In the genomic region with DNA sequence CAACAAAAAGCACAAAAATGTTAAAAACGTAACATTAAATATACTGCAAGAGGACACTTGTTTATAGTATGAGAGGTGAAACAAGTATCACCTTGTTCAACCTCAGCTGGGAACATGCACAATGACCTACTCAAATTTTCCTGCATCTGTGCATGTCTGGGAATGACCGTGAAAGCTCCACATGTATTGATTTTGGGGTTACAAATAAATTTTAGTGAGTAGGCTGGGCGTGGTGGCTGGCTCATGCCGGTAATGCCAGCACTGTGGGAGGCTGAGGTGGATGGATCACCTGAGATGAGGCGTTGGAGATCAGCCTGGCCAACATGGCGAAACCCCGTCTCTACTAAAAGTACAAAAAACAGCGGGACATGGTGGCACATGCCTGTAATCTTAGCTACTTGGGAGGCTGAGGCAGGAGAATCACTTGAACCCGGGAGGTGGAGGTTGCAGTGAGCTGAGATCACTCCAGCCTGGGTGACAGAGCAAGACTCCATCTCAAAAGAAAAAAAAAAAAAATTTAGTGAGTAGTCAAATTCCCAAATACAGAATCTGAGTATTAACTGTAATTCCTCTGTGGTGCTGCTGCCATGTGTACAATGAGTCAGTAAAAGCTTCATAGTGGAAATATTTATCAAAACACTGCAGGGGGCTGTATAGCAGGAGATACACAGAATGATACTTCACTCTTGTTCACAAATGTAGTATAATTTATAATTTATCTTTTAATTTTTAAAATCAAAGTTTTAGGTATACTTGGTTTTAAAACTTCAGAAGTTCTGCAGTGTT, we compare ENCODE assay signal across 25 cellular contexts. TPM values are rescaled to one million over a fixed set of nuclear protein-coding genes. Genes with fewer than 3 reads are reported as not detected.
DNase-seq lines count a peak whose midpoint lies in the region; ATAC-seq and TF ChIP-seq lines count a peak whose summit lies in the region.
"Had no signal": no experiment of that assay in that cellular context is flagged by ENCODE, and none has a peak within 500 bp of the region (broad histone marks: within the 10 kb centered on the region; RNA-seq: fewer than 3 reads in every experiment).

No MANE protein-coding gene starts in this region.

- H3K27ac ChIP-seq in AG04450 (ENCODE audit: low read depth, low read length), result no peak overlapping the region
- H3K27ac ChIP-seq: A549, cardiac muscle cell, heart right ventricle, left ventricle myocardium inferior, sigmoid colon, SK-N-MC, upper lobe of left lung had no signal

- DNase-seq in AG04450 (ENCODE audit: low read depth, low spot score), result peak; percentile 24
- peak; percentile 14 for DNase-seq in GM04504 (ENCODE audit: low read depth)
- DNase-seq in fibroblast of mammary gland (ENCODE audit: low read depth), result peak; percentile 58
- no peak for DNase-seq in NCI-H1436 treated with DMSO at 0.1 percent for 48 hours (lab: John Stamatoyannopoulos, UW)
- no peak for DNase-seq in central memory CD4-positive, alpha-beta T cell
- DNase-seq: activated B cell treated with CpG ODN at 0.5 μM for 24 hours; activated CD4-positive, alpha-beta T cell treated with anti-CD3 and anti-CD28 coated beads, Interleukin-2, amount 50 U/mL, for 48 hours; activated effector memory CD4-positive, alpha-beta T cell treated with Interleukin-2 at 50 U/mL for 16 hours; CD4-positive, CD25-positive, alpha-beta regulatory T cell; GOT3; heart right ventricle; left ventricle myocardium inferior; NCI-H1417 treated with DMSO at 0.1 percent for 48 hours; NCI-H69; nephron progenitor cell; RPMI8226; sigmoid colon; T-helper 9 cell; upper lobe of left lung had no signal

- ATAC-seq in SK-N-SH treated with all-trans-retinoic acid at 6 μM for 48 hours, result peak; percentile 87
- no peak for ATAC-seq in HG03045 (IDR thresholded peaks at IDR 0.05; ENCODE audit: unreplicated experiment)
- no peak for ATAC-seq in GM21619 (IDR thresholded peaks at IDR 0.05; ENCODE audit: unreplicated experiment)
- ATAC-seq: heart right ventricle had no signal

- no peaks in the 10 kb centered on the region for H3K27me3 ChIP-seq in AG04450 (ENCODE audit: control insufficient read depth, insufficient read depth, low read length)
- H3K27me3 ChIP-seq: cardiac muscle cell, heart right ventricle, sigmoid colon, upper lobe of left lung had no signal

- no peaks in the 10 kb centered on the region for H3K9me3 ChIP-seq in AG04450 (ENCODE audit: control insufficient read depth, insufficient read depth, low read length)
- H3K9me3 ChIP-seq: A549, heart right ventricle, left ventricle myocardium inferior, sigmoid colon, upper lobe of left lung had no signal

- TF ChIP-seq CTCF in AG04450 (IDR thresholded peaks at IDR 0.05; ENCODE audit: low read depth, low read length) (no peak), fibroblast of mammary gland (conservative IDR thresholded peaks at IDR 0.05; ENCODE audit: control insufficient read depth, insufficient read depth, low read depth, low read length) (no peak)

- CTCF ChIA-PET in AG04450 (lab: Charles Lee), result interaction anchor here (1.2 to 2.0 kb wide), 2 partner anchors 42 to 280 kb away, joined by 4 to 5 read pairs; partner anchors contain the start of genes MPLKIP and SUGCT

- POLR2A ChIA-PET in AG04450 (lab: Yijun Ruan, JAX), result interaction anchor here (0.8 kb wide), 1 partner anchor 41 kb away, joined by 3 read pairs; the partner anchor contains the start of genes MPLKIP and SUGCT

- H3K4me3 ChIP-seq in AG04450 (ENCODE audit: low read depth, low read length) (no peak overlapping the region), fibroblast of mammary gland (ENCODE audit: control insufficient read depth, low read depth, low read length) (no peak overlapping the region)
- H3K4me3 ChIP-seq: A549, cardiac muscle cell, heart right ventricle, left ventricle myocardium inferior, sigmoid colon, SK-N-MC, upper lobe of left lung had no signal

TF ChIP-seq in SK-N-SH treated with all-trans-retinoic acid at 6 μM for 48 hours, 23 proteins besides CTCF, POLR2A, EP300 and RAD21:
- TF ChIP-seq TOX (CRISPR knock-in tag; IDR thresholded peaks at IDR 0.05; ENCODE audit: borderline replicate concordance) (no peak), PPARA (CRISPR knock-in tag; IDR thresholded peaks at IDR 0.05; ENCODE audit: borderline replicate concordance) (no peak)

RNA-seq across cellular contexts. Expression of gene SUGCT, which starts 41.1 kb away (rescaled TPM):
- 11.7 and 12.5 TPM in 2 replicates for polyA plus RNA-seq in AG04450 (2011; rRNA removed)
- 9.7 and 13.3 TPM in 2 replicates for polyA minus RNA-seq in AG04450 (2011; rRNA and poly(A)+ RNA removed)

RNA-seq across cellular contexts. Expression of gene MPLKIP, which starts 41.5 kb away (rescaled TPM):
- 22.3 and 31.1 TPM in 2 replicates for polyA plus RNA-seq in AG04450 (2011; rRNA removed)
- polyA minus RNA-seq in AG04450 (2011; rRNA and poly(A)+ RNA removed), result 1.9 and 3.7 TPM in 2 replicates

Comparison
In these comparisons a context has a peak if more than half of its experiments do, and no peak if none do; other contexts are left out.
1. DNase-seq: peak in AG04450 (single experiment), GM04504 (single experiment) and fibroblast of mammary gland (single experiment); none in NCI-H1436 treated with DMSO at 0.1 percent for 48 hours (single experiment) and central memory CD4-positive, alpha-beta T cell (single experiment).